In genomic region chr3:55439657-55440405, GRCh38 we compare ENCODE assay signal across 24 cellular contexts. TPM values are rescaled to one million over a fixed set of nuclear protein-coding genes. Genes with fewer than 3 reads are reported as not detected.
"Had no signal": no experiment of that assay in that cellular context is flagged by ENCODE, and none has a peak within 500 bp of the region (broad histone marks: within the 10 kb centered on the region; RNA-seq: fewer than 3 reads in every experiment).

No MANE protein-coding gene starts in this region.

- DNase-seq: islet precursor cell; left ventricle myocardium inferior; midbrain; mucosa of descending colon; naive thymus-derived CD4-positive, alpha-beta T cell; ovary; right cardiac atrium; stimulated activated CD4-positive, alpha-beta T cell treated with anti-CD3 and anti-CD28 coated beads, Interleukin-12 subunit alpha, Interleukin-12 subunit beta, amount 100 ng/mL, for 4 hours; stimulated activated CD4-positive, alpha-beta T cell treated with anti-CD3 and anti-CD28 coated beads, Interleukin-15, amount 100 ng/mL, for 24 hours; stimulated activated CD4-positive, alpha-beta T cell treated with anti-CD3 and anti-CD28 coated beads, Interleukin-2, amount 100 ng/mL, for 24 hours; stimulated activated CD4-positive, alpha-beta T cell treated with anti-CD3 and anti-CD28 coated beads, Interleukin-4, amount 100 ng/mL, for 1 hour; stimulated activated naive B cell treated with anti-CD40 and anti-IgM and Interleukin-4, amounts not matched to agents 10 μg/mL and 1 μg/mL and 100 μg/mL, for 72 hours; stimulated activated naive CD8-positive, alpha-beta T cell treated with anti-CD3 and anti-CD28 coated beads, Interleukin-15, Interleukin-2, amounts not matched to agents 100 U/mL and 50 U/mL, for 24 hours; tibial artery; trophoblast cell; uterus had no signal

- H3K27ac Mint-ChIP-seq: memory B cell; naive thymus-derived CD4-positive, alpha-beta T cell; natural killer cell treated with Interleukin-12 subunit alpha and Interleukin-12 subunit beta and Interleukin-15 and Interleukin-18, amount 100 ng/mL, for 72 hours; progenitor cell of endocrine pancreas; stimulated activated naive B cell treated with anti-CD40 and anti-IgM and Interleukin-4, amounts not matched to agents 10 μg/mL and 1 μg/mL and 100 μg/mL, for 72 hours had no signal

- H3K4me2 ChIP-seq: hepatocyte had no signal

- H3K4me1 ChIP-seq: left ventricle myocardium inferior, suprapubic skin, tibial artery, uterus had no signal

- H2AFZ ChIP-seq: hepatocyte had no signal

- H3K4me3 ChIP-seq: hepatocyte, left ventricle myocardium inferior, mucosa of descending colon, ovary, skin epidermis, suprapubic skin, thoracic aorta, tibial artery, uterus had no signal

- H3K4me1 Mint-ChIP-seq: memory B cell; naive thymus-derived CD4-positive, alpha-beta T cell; stimulated activated naive B cell treated with anti-CD40 and anti-IgM and Interleukin-4, amounts not matched to agents 10 μg/mL and 1 μg/mL and 100 μg/mL, for 72 hours had no signal

- H3K9me3 ChIP-seq: left ventricle myocardium inferior, mucosa of descending colon, ovary, suprapubic skin, thoracic aorta, tibial artery, uterus had no signal

- H3K4me3 Mint-ChIP-seq: memory B cell; naive thymus-derived CD4-positive, alpha-beta T cell; natural killer cell treated with Interleukin-12 subunit alpha and Interleukin-12 subunit beta and Interleukin-15 and Interleukin-18, amount 100 ng/mL, for 72 hours; stimulated activated naive B cell treated with anti-CD40 and anti-IgM and Interleukin-4, amounts not matched to agents 10 μg/mL and 1 μg/mL and 100 μg/mL, for 72 hours had no signal

- H3K27me3 ChIP-seq: hepatocyte, ovary, tibial artery, uterus had no signal

- H3K27me3 Mint-ChIP-seq: memory B cell; natural killer cell treated with Interleukin-12 subunit alpha and Interleukin-12 subunit beta and Interleukin-15 and Interleukin-18, amount 100 ng/mL, for 72 hours had no signal

- H3K36me3 ChIP-seq: left ventricle myocardium inferior, ovary, suprapubic skin, thoracic aorta, tibial artery, uterus had no signal

- H3K27ac ChIP-seq: hepatocyte, left ventricle myocardium inferior, ovary, skin epidermis, suprapubic skin, thoracic aorta, tibial artery, uterus had no signal

- ATAC-seq: mucosa of descending colon; naive thymus-derived CD4-positive, alpha-beta T cell; natural killer cell treated with Interleukin-12 subunit alpha and Interleukin-12 subunit beta and Interleukin-15 and Interleukin-18, amount 100 ng/mL, for 72 hours; right cardiac atrium; sciatic nerve; stimulated activated naive B cell treated with anti-CD40 and anti-IgM and Interleukin-4, amounts not matched to agents 10 μg/mL and 1 μg/mL and 100 μg/mL, for 72 hours; stimulated activated naive CD8-positive, alpha-beta T cell treated with anti-CD3 and anti-CD28 coated beads, Interleukin-15, Interleukin-2, amounts not matched to agents 100 U/mL and 50 U/mL, for 24 hours had no signal

- H3K9me3 Mint-ChIP-seq: memory B cell; natural killer cell treated with Interleukin-12 subunit alpha and Interleukin-12 subunit beta and Interleukin-15 and Interleukin-18, amount 100 ng/mL, for 72 hours had no signal

RNA-seq across cellular contexts. Expression of gene WNT5A, which starts 47.3 kb away (rescaled TPM):
- total RNA-seq: natural killer cell treated with Interleukin-12 subunit alpha and Interleukin-12 subunit beta and Interleukin-15 and Interleukin-18, amount 100 ng/mL, for 72 hours had no signal
- polyA plus RNA-seq: naive thymus-derived CD4-positive, alpha-beta T cell had no signal
